Comparison of ENCODE assay signal across 15 cellular contexts in the genomic region with DNA sequence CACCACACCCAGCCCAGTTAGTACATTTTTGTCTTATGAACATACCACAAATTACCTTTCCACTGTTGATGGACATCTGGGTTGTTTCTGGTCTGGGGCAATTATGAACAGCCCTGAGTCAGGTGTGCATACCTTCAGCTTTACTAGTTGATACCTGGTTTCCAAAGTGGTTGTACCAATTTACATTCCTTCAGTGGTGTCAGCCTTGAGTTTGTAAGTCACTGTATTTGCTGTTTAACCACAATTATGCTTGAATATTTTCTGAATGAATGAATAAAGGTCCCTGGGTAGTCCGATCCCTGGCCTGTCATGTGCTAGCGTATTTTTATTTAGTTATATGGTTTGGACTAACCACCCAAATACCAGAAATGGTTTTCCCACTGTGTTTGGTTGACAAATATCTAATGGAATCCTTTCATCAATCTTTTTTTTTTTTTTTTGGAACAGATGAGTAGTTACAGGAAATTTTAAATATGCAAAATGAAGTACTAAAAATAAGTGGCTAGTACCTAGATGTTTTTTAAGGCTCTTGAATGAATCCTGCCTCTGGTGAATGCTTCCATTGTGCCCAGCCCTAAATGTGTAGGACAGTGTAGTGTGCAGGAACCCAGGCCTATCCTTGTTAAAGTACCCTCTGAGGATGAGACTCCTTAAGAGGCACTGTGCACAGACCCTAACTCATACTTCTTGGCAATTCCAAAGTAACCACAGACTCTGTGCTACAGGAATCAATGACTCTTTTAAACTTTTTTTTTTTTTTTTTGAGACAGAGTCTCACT. TPM values are rescaled to one million over a fixed set of nuclear protein-coding genes. Genes with fewer than 3 reads are reported as not detected.
DNase-seq lines count a peak whose midpoint lies in the region; TF ChIP-seq lines count a peak whose summit lies in the region.
"Had no signal": no experiment of that assay in that cellular context is flagged by ENCODE, and none has a peak within 500 bp of the region (broad histone marks: within the 10 kb centered on the region; RNA-seq: fewer than 3 reads in every experiment).

No MANE protein-coding gene starts in this region.

- intact Hi-C loops in Calu3 (cut with micrococcal nuclease; ENCODE audit: unreplicated experiment): loop anchor here (5.0 kb wide), 1 partner anchor 86 kb away; a partner anchor contains a TSS

- no peak overlapping the region for H3K4me3 Mint-ChIP-seq in Calu3 (ENCODE audit: low read depth, unreplicated experiment)
- H3K4me3 Mint-ChIP-seq: activated B cell treated with CpG ODN at 0.5 μM for 24 hours; activated T-helper 1 cell treated with anti-CD3 and anti-CD28 coated beads, Interleukin-12 subunit alpha, Interleukin-12 subunit beta, Interleukin-2, Interleukin-4 antibody, amounts not matched to agents 30 ng/mL and 10 ng/mL and 1 ng/mL, durations not matched to agents 14 hours and 24 hours and 36 hours had no signal

- H3K36me3 Mint-ChIP-seq in Calu3 (ENCODE audit: insufficient read depth, unreplicated experiment): peaks cover 30% of the 10 kb centered on the region
- H3K36me3 Mint-ChIP-seq: naive thymus-derived CD8-positive, alpha-beta T cell had no signal

- TF ChIP-seq CTCF in kidney epithelial cell (IDR thresholded peaks at IDR 0.05; ENCODE audit: insufficient read depth, low read length, poor library complexity, severe bottlenecking) (no peak), Calu3 (IDR thresholded peaks at IDR 0.05; ENCODE audit: unreplicated experiment) (no peak)

- no TSS peak for BruUV-seq in Calu3 (replicated peaks; lab: Mats Ljungman, UMichigan)

- H3K27ac Mint-ChIP-seq in Calu3 (ENCODE audit: unreplicated experiment): no peak overlapping the region
- H3K27ac Mint-ChIP-seq: activated B cell treated with CpG ODN at 0.5 μM for 24 hours; activated T-helper 1 cell treated with anti-CD3 and anti-CD28 coated beads, Interleukin-12 subunit alpha, Interleukin-12 subunit beta, Interleukin-2, Interleukin-4 antibody, amounts not matched to agents 30 ng/mL and 10 ng/mL and 1 ng/mL, durations not matched to agents 14 hours and 24 hours and 36 hours; CD4-positive, alpha-beta T cell; naive thymus-derived CD8-positive, alpha-beta T cell had no signal

- no peaks in the 10 kb centered on the region for H3K27me3 Mint-ChIP-seq in Calu3 (ENCODE audit: unreplicated experiment)
- H3K27me3 Mint-ChIP-seq: activated B cell treated with CpG ODN at 0.5 μM for 24 hours; CD4-positive, alpha-beta T cell; naive thymus-derived CD8-positive, alpha-beta T cell had no signal

- H3K36me3 ChIP-seq in kidney epithelial cell (ENCODE audit: control insufficient read depth, insufficient read depth, low read length): no peaks in the 10 kb centered on the region

- DNase-seq in AG08395 (ENCODE audit: low spot score): peak; percentile 88
- peak; percentile 91 for DNase-seq in HS-5 (ENCODE audit: low read depth)
- peak; percentile 93 for DNase-seq in astrocyte of the hippocampus (ENCODE audit: low read depth, low spot score)
- DNase-seq in kidney epithelial cell (ENCODE audit: low read depth): peak; percentile 67
- DNase-seq in Calu3: no peak
- DNase-seq in stimulated activated naive CD4-positive, alpha-beta T cell (lab: John Stamatoyannopoulos, UW): no peak
- DNase-seq in HuH-7 (ENCODE audit: low spot score): no peak
- no peak for DNase-seq in NCI-H146 treated with DMSO at 0.1 percent for 48 hours (lab: John Stamatoyannopoulos, UW; ENCODE audit: unreplicated experiment)
- DNase-seq: activated B cell treated with CpG ODN at 0.5 μM for 24 hours; CD4-positive, alpha-beta T cell; naive thymus-derived CD8-positive, alpha-beta T cell; NCI-H2029 treated with DMSO at 0.1 percent for 48 hours; OCI-M1; stimulated activated CD4-positive, alpha-beta T cell treated with anti-CD3 and anti-CD28 coated beads, Interleukin-2, amount 100 ng/mL, for 24 hours had no signal

- no peak overlapping the region for H3K4me3 ChIP-seq in kidney epithelial cell (ENCODE audit: low read depth, low read length)

- H3K9me3 Mint-ChIP-seq in Calu3 (ENCODE audit: low read depth, unreplicated experiment): no peaks in the 10 kb centered on the region
- H3K9me3 Mint-ChIP-seq: activated B cell treated with CpG ODN at 0.5 μM for 24 hours; activated T-helper 1 cell treated with anti-CD3 and anti-CD28 coated beads, Interleukin-12 subunit alpha, Interleukin-12 subunit beta, Interleukin-2, Interleukin-4 antibody, amounts not matched to agents 30 ng/mL and 10 ng/mL and 1 ng/mL, durations not matched to agents 14 hours and 24 hours and 36 hours; CD4-positive, alpha-beta T cell; naive thymus-derived CD8-positive, alpha-beta T cell had no signal

- CTCF ChIA-PET in Calu3 (lab: Charles Lee): interaction anchor here (0.7 to 1.4 kb wide), 2 partner anchors 202 to 1958 kb away, joined by 6 to 7 read pairs; a partner anchor contains a TSS

- no peaks in the 10 kb centered on the region for H3K27me3 ChIP-seq in kidney epithelial cell (ENCODE audit: control insufficient read depth, insufficient read depth, low read length)

- peaks cover 46% of the 10 kb centered on the region for H3K4me1 Mint-ChIP-seq in Calu3 (ENCODE audit: low read depth, unreplicated experiment)

RNA-seq across cellular contexts. Expression of a gene that starts 3.7 kb away (rescaled TPM):
- total RNA-seq in kidney epithelial cell (42.1 and 45.5 TPM in 2 replicates), Calu3 (2022) (75.2 and 77.6 TPM in 2 replicates)

Comparison
In these comparisons a context has a peak if more than half of its experiments do, and no peak if none do; other contexts are left out.
1. DNase-seq: peak in AG08395 (single experiment), HS-5 (single experiment), astrocyte of the hippocampus (single experiment) and kidney epithelial cell (single experiment); none in Calu3 (single experiment), stimulated activated naive CD4-positive, alpha-beta T cell (0 of 6), HuH-7 (single experiment) and NCI-H146 treated with DMSO at 0.1 percent for 48 hours (single experiment).